In the genomic region with DNA sequence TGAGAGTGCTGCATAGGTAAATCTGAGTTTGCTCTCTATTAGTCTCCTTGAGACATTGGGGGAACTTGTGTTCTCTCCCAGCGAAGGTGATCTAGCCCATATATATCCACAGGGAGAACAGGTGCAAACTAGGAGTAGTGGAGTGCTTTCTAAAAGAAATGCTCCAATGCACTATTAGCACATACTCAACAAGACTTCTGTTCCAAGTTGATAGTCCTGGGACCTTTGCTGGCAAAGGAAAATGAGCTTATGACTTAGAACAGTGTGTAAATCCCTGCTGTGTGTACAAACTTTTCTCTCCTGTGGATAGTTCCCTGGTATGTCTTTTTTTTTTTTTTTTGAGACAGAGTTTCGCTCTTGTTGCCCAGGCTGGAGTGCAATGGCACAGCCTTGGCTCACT, we compare ENCODE assay signal across 22 cellular contexts. TPM values are rescaled to one million over a fixed set of nuclear protein-coding genes. Genes with fewer than 3 reads are reported as not detected.
A peak's percentile ranks its signal among the peaks of the same experiment; 100 is the strongest.
DNase-seq lines count a peak whose midpoint lies in the region; ATAC-seq and TF ChIP-seq lines count a peak whose summit lies in the region.
"Had no signal": no experiment of that assay in that cellular context is flagged by ENCODE, and none has a peak within 500 bp of the region (broad histone marks: within the 10 kb centered on the region; RNA-seq: fewer than 3 reads in every experiment).

No MANE protein-coding gene starts in this region.

- no peaks in the 10 kb centered on the region for H3K9me2 ChIP-seq in PC-3 (replicated peaks; ENCODE audit: low read length)

- H3K27me3 Mint-ChIP-seq in H9 (ENCODE audit: low read depth) = no peaks in the 10 kb centered on the region
- H3K27me3 Mint-ChIP-seq: CD4-positive, alpha-beta T cell; CD8-positive, alpha-beta memory T cell had no signal

- H4K20me1 ChIP-seq in PC-3 (ENCODE audit: low read length) (no peaks in the 10 kb centered on the region), H9 (ENCODE audit: control insufficient read depth, insufficient read depth, insufficient read length) (no peaks in the 10 kb centered on the region)
- H4K20me1 ChIP-seq: BLaER1 treated with 17β-estradiol and CSF1 and Interleukin-3, amounts not matched to agents 10 nM and 100 nM had no signal

- no peak overlapping the region for H3K56ac ChIP-seq in H9 (ENCODE audit: insufficient read length, low read depth, low read length)

- DNase-seq in NCI-H2171 treated with DMSO at 0.1 percent for 48 hours (lab: John Stamatoyannopoulos, UW) (peak; percentile 9), NCI-H2171 (lab: John Stamatoyannopoulos, UW) (no peak), PC-3 (no peak), gastrocnemius medialis (peak in 1 of 2 donors; percentile 14), H9 (no peak), NCI-H2029 (lab: John Stamatoyannopoulos, UW) (no peak)
- DNase-seq: AML-193; BE2C; CD4-positive, alpha-beta T cell; CD8-positive, alpha-beta memory T cell; DMS53; DMS79 treated with DMSO at 0.1 percent for 48 hours; GF-D8 had no signal

- no peak overlapping the region for H3K4ac ChIP-seq in H9 (ENCODE audit: low read depth, low read length)

- TF ChIP-seq CTCF in PC-3 (conservative IDR thresholded peaks at IDR 0.05; ENCODE audit: low read depth, low read length) (no peak), gastrocnemius medialis (IDR thresholded peaks at IDR 0.05 in 4 of 5, conservative IDR thresholded peaks at IDR 0.05 in 1 of 5) (no peak), H9 (conservative IDR thresholded peaks at IDR 0.05) (no peak)

- H3K27ac ChIP-seq in PC-3 (ENCODE audit: low read length) (no peak overlapping the region), gastrocnemius medialis (peak overlapping the region in 2 of 4 donors; percentile 20 to 45), H9 (ENCODE audit: insufficient read length, low read depth, low read length) (no peak overlapping the region)
- H3K27ac ChIP-seq: 22Rv1; BLaER1 treated with 17β-estradiol and CSF1 and Interleukin-3, amounts not matched to agents 10 nM and 100 nM had no signal

- no peak overlapping the region for H3K4me3 Mint-ChIP-seq in H9
- H3K4me3 Mint-ChIP-seq: CD14-positive monocyte; CD4-positive, alpha-beta T cell; CD8-positive, alpha-beta memory T cell; GM23338 had no signal

- in situ Hi-C loops in gastrocnemius medialis (cut with MboI; ENCODE audit: low sequenced_read_pairs in 4 of 4) = no loop called here

- H2BK20ac ChIP-seq in H9 (ENCODE audit: low read depth, low read length, poor library complexity, severe bottlenecking) = no peak overlapping the region

- WGBS in H9 (ENCODE audit: extremely low coverage, insufficient read length, low lambda C conversion rate) = no CpG with 5 or more reads among the region's 2 CpGs

- TF ChIP-seq POLR2A in gastrocnemius medialis (IDR thresholded peaks at IDR 0.05) = no peak

- H3K36me3 ChIP-seq in PC-3 (ENCODE audit: low read depth, low read length) (peaks cover 29% of the 10 kb centered on the region), gastrocnemius medialis (peaks cover 0 to 63% of the 10 kb centered on the region in 2 donors)

- no peaks in the 10 kb centered on the region for H3F3A ChIP-seq in PC-3 (ENCODE audit: low read length, unreplicated experiment)

- H3K79me2 ChIP-seq in PC-3 (ENCODE audit: low read length) (no peaks in the 10 kb centered on the region), H9 (ENCODE audit: insufficient read depth, low read length) (no peaks in the 10 kb centered on the region)

- H2BK5ac ChIP-seq in H9 (ENCODE audit: insufficient read length, low read length) = no peak overlapping the region

- H2BK12ac ChIP-seq in H9 (ENCODE audit: insufficient read length, low read depth, low read length) = no peak overlapping the region

- H3K4me2 ChIP-seq in PC-3 (ENCODE audit: low read length) = no peak overlapping the region
- no peak overlapping the region for H3K4me2 ChIP-seq in H9 (ENCODE audit: insufficient read depth, insufficient read length, low read length)
- H3K4me2 ChIP-seq: BLaER1 treated with 17β-estradiol and CSF1 and Interleukin-3, amounts not matched to agents 10 nM and 100 nM; GM23338 had no signal

- no peak overlapping the region for H4K5ac ChIP-seq in H9 (ENCODE audit: insufficient read length, low read depth, low read length)

- intact Hi-C loops in PC-3 (cut with micrococcal nuclease) (no loop called here), gastrocnemius medialis (cut with DNase I; ENCODE audit: low total_unique reads) (no loop called here)

- H3K4me1 ChIP-seq in PC-3 (ENCODE audit: insufficient read depth, low read length) = no peaks in the 10 kb centered on the region
- peaks cover 5 to 18% of the 10 kb centered on the region in 2 donors for H3K4me1 ChIP-seq in gastrocnemius medialis
- no peaks in the 10 kb centered on the region for H3K4me1 ChIP-seq in H9 (ENCODE audit: insufficient read depth, low read length)
- H3K4me1 ChIP-seq: BE2C; BLaER1 treated with 17β-estradiol and CSF1 and Interleukin-3, amounts not matched to agents 10 nM and 100 nM; HAP-1 had no signal

- ATAC-seq in PC-3 = no peak
- peak; percentile 54 to 80 for ATAC-seq in gastrocnemius medialis
- no peak for ATAC-seq in HG02973 (IDR thresholded peaks at IDR 0.05; ENCODE audit: unreplicated experiment)
- ATAC-seq: GM23338 had no signal

- no peak overlapping the region for H3T11ph ChIP-seq in H9 (ENCODE audit: low read length)

- no peak overlapping the region for H3K27ac Mint-ChIP-seq in H9
- H3K27ac Mint-ChIP-seq: CD14-positive monocyte; CD4-positive, alpha-beta T cell; GM23338 had no signal

- no peak overlapping the region for H3K18ac ChIP-seq in H9 (ENCODE audit: insufficient read length, low read depth, low read length)

- no peaks in the 10 kb centered on the region for H3K27me3 ChIP-seq in PC-3 (ENCODE audit: low read length)
- H3K27me3 ChIP-seq in gastrocnemius medialis = no peaks in the 10 kb centered on the region
- H3K27me3 ChIP-seq in H9 (ENCODE audit: insufficient read depth, low read length) = no peaks in the 10 kb centered on the region
- H3K27me3 ChIP-seq: BE2C; BLaER1 treated with 17β-estradiol and CSF1 and Interleukin-3, amounts not matched to agents 10 nM and 100 nM had no signal

- peaks cover 17 to 67% (median 59%) of the 10 kb centered on the region in 3 experiments; a peak in 6 of 7 replicates for H3K36me3 Mint-ChIP-seq in H9 (ENCODE audit: insufficient read depth in 1 of 3, low read depth in 3 of 3)

- no peaks in the 10 kb centered on the region for H3K9me3 ChIP-seq in PC-3 (ENCODE audit: low read length)
- H3K9me3 ChIP-seq in gastrocnemius medialis = no peaks in the 10 kb centered on the region
- no peaks in the 10 kb centered on the region for H3K9me3 ChIP-seq in H9 (ENCODE audit: control insufficient read depth, low read depth, low read length)
- H3K9me3 ChIP-seq: BE2C; BLaER1 treated with 17β-estradiol and CSF1 and Interleukin-3, amounts not matched to agents 10 nM and 100 nM; HAP-1 had no signal

- no peak overlapping the region for H3K4me3 ChIP-seq in PC-3 (ENCODE audit: low read length)
- no peak overlapping the region for H3K4me3 ChIP-seq in gastrocnemius medialis
- H3K4me3 ChIP-seq: BLaER1 treated with 17β-estradiol and CSF1 and Interleukin-3, amounts not matched to agents 10 nM and 100 nM; GM23338; HAP-1 had no signal

- H3K9ac ChIP-seq in PC-3 (ENCODE audit: low read length) (no peak overlapping the region), H9 (ENCODE audit: extremely low read depth, insufficient read length, low read length) (no peak overlapping the region)
- H3K9ac ChIP-seq: BLaER1 treated with 17β-estradiol and CSF1 and Interleukin-3, amounts not matched to agents 10 nM and 100 nM had no signal

- no peak overlapping the region for H4K91ac ChIP-seq in H9 (ENCODE audit: insufficient read length, low read depth, low read length)

- H3K79me1 ChIP-seq in H9 (ENCODE audit: insufficient read depth, low read depth, low read length, poor library complexity, severe bottlenecking) = no peaks in the 10 kb centered on the region

- H2AFZ ChIP-seq in PC-3 (ENCODE audit: low read length) = no peak overlapping the region
- no peak overlapping the region for H2AFZ ChIP-seq in H9 (ENCODE audit: low read length)
- H2AFZ ChIP-seq: GM23338 had no signal

- H3K23ac ChIP-seq in H9 (ENCODE audit: insufficient read length, low read depth, low read length) = no peak overlapping the region

- H3K9me3 Mint-ChIP-seq in H9 = no peaks in the 10 kb centered on the region
- H3K9me3 Mint-ChIP-seq: CD14-positive monocyte; CD4-positive, alpha-beta T cell; CD8-positive, alpha-beta memory T cell; GM23338 had no signal

- H3K14ac ChIP-seq in H9 (ENCODE audit: insufficient read depth, low read length) = no peak overlapping the region

- no peaks in the 10 kb centered on the region for H3K23me2 ChIP-seq in H9 (ENCODE audit: insufficient read length, low read depth, low read length, poor library complexity, severe bottlenecking)

- CTCF ChIA-PET in PC-3 (lab: Charles Lee) = no interaction called here

- POLR2A ChIA-PET in PC-3 (lab: Charles Lee; ENCODE audit: unreplicated experiment) = no interaction called here

- H2BK120ac ChIP-seq in H9 (ENCODE audit: low read depth, low read length, poor library complexity, severe bottlenecking) = no peak overlapping the region

- no peak overlapping the region for H2AK5ac ChIP-seq in H9 (ENCODE audit: insufficient read length, low read length)

- no peak overlapping the region for H4K8ac ChIP-seq in H9 (replicated peaks; ENCODE audit: insufficient read length, low read depth, low read length)

- BruUV-seq in PC-3 (replicated peaks; lab: Mats Ljungman, UMichigan) = TSS peak; percentile 4

- H2BK15ac ChIP-seq in H9 (ENCODE audit: low read depth, low read length) = no peak overlapping the region

- no peaks in the 10 kb centered on the region for H3K4me1 Mint-ChIP-seq in H9
- H3K4me1 Mint-ChIP-seq: CD14-positive monocyte, GM23338 had no signal

RNA-seq across cellular contexts. Expression of a gene that starts 25.5 kb away (rescaled TPM):
- not detected in 2 replicates for total RNA-seq in PC-3 (2014; rRNA removed)
- not detected for total RNA-seq in gastrocnemius medialis
- not detected in 2 replicates for total RNA-seq in H9 (2021)
- total RNA-seq: CD4-positive, alpha-beta T cell; CD8-positive, alpha-beta memory T cell; Daoy; G401; GM23338; H4 had no signal

RNA-seq across cellular contexts. Expression of a gene that starts 28.0 kb away (rescaled TPM):
- total RNA-seq in PC-3 (2014; rRNA removed) (26.1 and 30.1 TPM in 2 replicates), gastrocnemius medialis (100 to 1,000 TPM in 1 of 4 donors, 10 to 100 TPM in 3; 47.5 to 112 (median 63.8) TPM), H9 (2021) (198 and 206 TPM in 2 replicates)

RNA-seq across cellular contexts. Expression of a gene that starts 32.4 kb away (rescaled TPM):
- total RNA-seq in PC-3 (2014; rRNA removed) (0.18 TPM in 1 of 2 replicates, not detected in the other), gastrocnemius medialis (1 to 10 TPM in 3 of 4 donors, under 1 TPM in 1; 0.61 to 3.4 (median 2.1) TPM), H9 (2021) (2.7 and 3.6 TPM in 2 replicates)
- total RNA-seq: G401 had no signal

Comparison
In these comparisons a context has a peak if more than half of its experiments do, and no peak if none do; other contexts are left out.
1. ATAC-seq: peak in gastrocnemius medialis (2 of 2); none in PC-3 (single experiment) and HG02973 (single experiment).